15 cellular contexts compared by ENCODE assay signal in genomic region chr4:185015108-185015507, GRCh38. TPM values are rescaled to one million over a fixed set of nuclear protein-coding genes. Genes with fewer than 3 reads are reported as not detected.
DNase-seq lines count a peak whose midpoint lies in the region; ATAC-seq and TF ChIP-seq lines count a peak whose summit lies in the region.
"Had no signal": no experiment of that assay in that cellular context is flagged by ENCODE, and none has a peak within 500 bp of the region (broad histone marks: within the 10 kb centered on the region; RNA-seq: fewer than 3 reads in every experiment).

No MANE protein-coding gene starts in this region.

- TF ChIP-seq POLR2A in IMR-90 (IDR thresholded peaks at IDR 0.05; ENCODE audit: low read depth, low read length), result no peak

- no peak overlapping the region for H4K91ac ChIP-seq in IMR-90 (ENCODE audit: insufficient read depth, low read depth, low read length)

- POLR2A ChIA-PET in IMR-90 (lab: Charles Lee; ENCODE audit: unreplicated experiment), result no interaction called here

- CTCF ChIA-PET in IMR-90 (lab: Yijun Ruan, JAX), result interaction anchor here (1.3 kb wide), 2 partner anchors 9 to 10 kb away, joined by 4 to 6 read pairs; no protein-coding TSS in a partner anchor

- no peak overlapping the region for H2AK5ac ChIP-seq in IMR-90 (ENCODE audit: low read depth, low read length)

- H3K4me3 ChIP-seq in IMR-90 (ENCODE audit: insufficient read depth, low read depth, low read length) (no peak overlapping the region), retinal pigment epithelial cell (ENCODE audit: low read length) (no peak overlapping the region)
- H3K4me3 ChIP-seq: BLaER1 treated with 17β-estradiol and CSF1 and Interleukin-3, amounts not matched to agents 10 nM and 100 nM; K562 had no signal

- no peaks in the 10 kb centered on the region for H3K4me1 ChIP-seq in IMR-90 (ENCODE audit: control insufficient read depth, insufficient read depth, low read length)
- no peaks in the 10 kb centered on the region for H3K4me1 ChIP-seq in foreskin keratinocyte

- dilution Hi-C loops in IMR-90 (cut with HindIII; ENCODE audit: low sequenced_read_pairs, unreplicated experiment), result no loop called here

- no peak overlapping the region for H2BK120ac ChIP-seq in IMR-90 (ENCODE audit: low read depth, low read length)

- H2AK9ac ChIP-seq in IMR-90 (replicated peaks; ENCODE audit: low read depth, low read length, poor library complexity), result no peak overlapping the region

- no peak overlapping the region for H3K56ac ChIP-seq in IMR-90 (ENCODE audit: extremely low read depth, insufficient read depth, low read length)

- TF ChIP-seq CTCF in IMR-90 (conservative IDR thresholded peaks at IDR 0.05; ENCODE audit: low read depth, low read length) (peak; percentile 23; the same call in 1 of the 2 replicates), VCaP (conservative IDR thresholded peaks at IDR 0.05) (peak; percentile 48), foreskin keratinocyte (conservative IDR thresholded peaks at IDR 0.05) (peak; percentile 24), retinal pigment epithelial cell (conservative IDR thresholded peaks at IDR 0.05; ENCODE audit: low read depth, low read length) (peak; percentile 43)

- H3K9ac ChIP-seq in IMR-90 (ENCODE audit: low read depth, low read length), result no peak overlapping the region
- H3K9ac ChIP-seq: BLaER1 treated with 17β-estradiol and CSF1 and Interleukin-3, amounts not matched to agents 10 nM and 100 nM had no signal

- H3K23ac ChIP-seq in IMR-90 (ENCODE audit: low read depth, low read length), result no peak overlapping the region

- no peak for ATAC-seq in IMR-90 (ENCODE audit: low read depth)
- ATAC-seq in foreskin keratinocyte, result no peak
- ATAC-seq in HG02571 (IDR thresholded peaks at IDR 0.05; ENCODE audit: unreplicated experiment), result no peak
- ATAC-seq: K562 had no signal

- no peak overlapping the region for H3K14ac ChIP-seq in IMR-90 (replicated peaks; ENCODE audit: low read depth, low read length)

- no peaks in the 10 kb centered on the region for H3K9me3 ChIP-seq in IMR-90 (ENCODE audit: control insufficient read depth, insufficient read depth, low read length)

- no peak overlapping the region for H3K27ac ChIP-seq in IMR-90 (ENCODE audit: insufficient read depth, low read length)
- no peak overlapping the region for H3K27ac ChIP-seq in VCaP
- no peak overlapping the region for H3K27ac ChIP-seq in foreskin keratinocyte
- H3K27ac ChIP-seq: BLaER1 treated with 17β-estradiol and CSF1 and Interleukin-3, amounts not matched to agents 10 nM and 100 nM had no signal

- TF ChIP-seq RAD21 in IMR-90 (IDR thresholded peaks at IDR 0.05; ENCODE audit: low read length), result no peak

- no peak overlapping the region for H3K18ac ChIP-seq in IMR-90 (ENCODE audit: low read depth, low read length)

- H3K9me1 ChIP-seq in IMR-90 (ENCODE audit: insufficient read depth, low read length), result no peaks in the 10 kb centered on the region

- H2BK20ac ChIP-seq in IMR-90 (ENCODE audit: low read depth, low read length), result no peak overlapping the region

- in situ Hi-C loops in IMR-90 (cut with MboI; ENCODE audit: low sequenced_read_pairs), result no loop called here

- H2BK15ac ChIP-seq in IMR-90 (ENCODE audit: low read depth, low read length), result no peak overlapping the region

- no TSS peak for BruUV-seq in IMR-90 (replicated peaks; lab: Mats Ljungman, UMichigan)

- H2AFZ ChIP-seq in IMR-90 (replicated peaks; ENCODE audit: low read length, poor library complexity), result no peak overlapping the region

- no peak overlapping the region for H3K4ac ChIP-seq in IMR-90 (ENCODE audit: low read depth, low read length)

- intact Hi-C loops in IMR-90 (cut with micrococcal nuclease), result no loop called here

- no peaks in the 10 kb centered on the region for H4K20me1 ChIP-seq in IMR-90 (ENCODE audit: insufficient read depth, low read length)

- DNase-seq in IMR-90, result peak; percentile 6
- no peak for DNase-seq in foreskin keratinocyte
- DNase-seq in retinal pigment epithelial cell (ENCODE audit: low read depth), result no peak
- DNase-seq in activated T-cell treated with anti-CD3 and anti-CD28 coated beads, Interleukin-2, amount 50 U/mL, for 48 hours, result no peak
- no peak for DNase-seq in 8988T
- DNase-seq: GF-D8, MV-4-11, NCI-H1436, NCI-H2227 treated with DMSO at 0.1 percent for 48 hours, NCI-H524, SHP77 had no signal

- no peak overlapping the region for H4K5ac ChIP-seq in IMR-90 (ENCODE audit: low read depth, low read length)

- H3K79me1 ChIP-seq in IMR-90 (ENCODE audit: low read depth in 1 of 2, low read length in 2 of 2), result no peaks in the 10 kb centered on the region

- H2BK5ac ChIP-seq in IMR-90 (ENCODE audit: low read depth, low read length, poor library complexity, severe bottlenecking), result no peak overlapping the region

- H4K8ac ChIP-seq in IMR-90 (ENCODE audit: low read depth in 2 of 2, low read length in 2 of 2), result no peak overlapping the region

- no peaks in the 10 kb centered on the region for H3K36me3 ChIP-seq in IMR-90 (ENCODE audit: control insufficient read depth, insufficient read depth, low read length)
- H3K36me3 ChIP-seq: BLaER1 treated with 17β-estradiol and CSF1 and Interleukin-3, amounts not matched to agents 10 nM and 100 nM had no signal

- WGBS in IMR-90 (ENCODE audit: extremely low coverage in 2 of 2, insufficient read length in 1 of 2), 2 experiments, result no CpG with 5 or more reads among the region's 5 CpGs

- H3K4me2 ChIP-seq in IMR-90 (ENCODE audit: low read depth, low read length), result no peak overlapping the region
- H3K4me2 ChIP-seq: BLaER1 treated with 17β-estradiol and CSF1 and Interleukin-3, amounts not matched to agents 10 nM and 100 nM had no signal

- H3K27me3 ChIP-seq in IMR-90 (ENCODE audit: control insufficient read depth, insufficient read depth, low read length) (peaks cover 80% of the 10 kb centered on the region), foreskin keratinocyte (peaks cover 96% of the 10 kb centered on the region)

TF ChIP-seq in IMR-90, 13 proteins besides CTCF, POLR2A, EP300 and RAD21:
- TF ChIP-seq SMC3 (IDR thresholded peaks at IDR 0.05; ENCODE audit: low read depth, low read length) (no peak), MXI1 (IDR thresholded peaks at IDR 0.05; ENCODE audit: borderline replicate concordance, low read depth, low read length) (no peak), MAZ (IDR thresholded peaks at IDR 0.05; ENCODE audit: borderline replicate concordance, low read depth, low read length) (no peak), RCOR1 (IDR thresholded peaks at IDR 0.05; ENCODE audit: insufficient replicate concordance, low read length) (no peak), MAFK (IDR thresholded peaks at IDR 0.05; ENCODE audit: low read depth, low read length) (no peak)

RNA-seq across cellular contexts. Expression of gene HELT, which starts 3.2 kb away (rescaled TPM):
- not detected in 2 replicates for total RNA-seq in IMR-90 (2012; rRNA removed)
- not detected in 2 replicates for polyA plus RNA-seq in IMR-90 (2012; rRNA removed)
- polyA plus RNA-seq in IMR-90 (2012; cell fraction: cytosol; rRNA removed), result not detected in 2 replicates
- polyA plus RNA-seq in IMR-90 (2012; cell fraction: nucleus; rRNA removed; ENCODE audit: low replicate concordance), result not detected in 2 replicates
- total RNA-seq in foreskin keratinocyte, result not detected in 2 replicates
- polyA plus RNA-seq in foreskin keratinocyte, result not detected in 2 replicates
- total RNA-seq: K562 had no signal
- polyA plus RNA-seq: K562 had no signal
